In genomic region chr1:22207605-22208264, GRCh38 we compare ENCODE assay signal across 16 cellular contexts.
DNase-seq lines count a peak whose midpoint lies in the region; ATAC-seq and TF ChIP-seq lines count a peak whose summit lies in the region.
"Had no signal": no experiment of that assay in that cellular context is flagged by ENCODE, and none has a peak within 500 bp of the region (broad histone marks: within the 10 kb centered on the region; RNA-seq: fewer than 3 reads in every experiment).

No MANE protein-coding gene starts in this region.

- no peak for ATAC-seq in GM19324 (IDR thresholded peaks at IDR 0.05; ENCODE audit: low FRiP score, unreplicated experiment)
- ATAC-seq: body of pancreas; naive thymus-derived CD4-positive, alpha-beta T cell had no signal

- no peak overlapping the region for H4K91ac ChIP-seq in neuronal stem cell (ENCODE audit: low read depth, low read length, poor library complexity)

- intact Hi-C loops in left ventricle myocardium inferior (cut with micrococcal nuclease) = no loop called here

- no peak overlapping the region for H3K4ac ChIP-seq in neuronal stem cell (ENCODE audit: low read length)

- DNase-seq in D341Med (ENCODE audit: low spot score) (peak; percentile 65), NCI-H1694 treated with DMSO at 0.1 percent for 48 hours (lab: John Stamatoyannopoulos, UW) (peak; percentile 69), adipocyte (ENCODE audit: low read depth) (peak; percentile 28), neuronal stem cell (ENCODE audit: low spot score) (no peak), left ventricle myocardium inferior (no peak), NCI-H526 treated with DMSO at 0.1 percent for 48 hours (lab: John Stamatoyannopoulos, UW) (no peak)
- no peak for DNase-seq in activated naive CD4-positive, alpha-beta T cell (lab: John Stamatoyannopoulos, UW)
- DNase-seq: activated CD4-positive, CD25-positive, alpha-beta regulatory T cell; naive thymus-derived CD4-positive, alpha-beta T cell; stimulated activated CD4-positive, alpha-beta T cell treated with anti-CD3 and anti-CD28 coated beads, Interleukin-2, amount 100 ng/mL, for 48 hours; stimulated activated CD8-positive, alpha-beta memory T cell treated with anti-CD3 and anti-CD28 coated beads, Interleukin-4, amount 100 ng/mL, for 48 hours had no signal

- no peak overlapping the region for H3K4me3 ChIP-seq in adipocyte (ENCODE audit: low read length)
- no peak overlapping the region for H3K4me3 ChIP-seq in neuronal stem cell (ENCODE audit: low read length in 2 of 2)
- no peak overlapping the region for H3K4me3 ChIP-seq in left ventricle myocardium inferior
- H3K4me3 ChIP-seq: body of pancreas, hepatocyte, right atrium auricular region, thoracic aorta had no signal

- no peak overlapping the region for H2BK120ac ChIP-seq in neuronal stem cell (ENCODE audit: low read depth, low read length)

- H2AFZ ChIP-seq in neuronal stem cell (ENCODE audit: low read length) = no peak overlapping the region
- H2AFZ ChIP-seq: hepatocyte had no signal

- H2BK15ac ChIP-seq in neuronal stem cell (ENCODE audit: low read length) = no peak overlapping the region

- peaks cover 91% of the 10 kb centered on the region for H3K27me3 ChIP-seq in adipocyte (replicated peaks; ENCODE audit: control insufficient read depth, insufficient read depth, low read length)
- H3K27me3 ChIP-seq in neuronal stem cell (ENCODE audit: control insufficient read depth in 3 of 3, insufficient read depth in 3 of 3, low read depth in 1 of 3, low read length in 3 of 3) = peaks cover 27 to 91% (median 86%) of the 10 kb centered on the region in 3 experiments
- peaks cover 82% of the 10 kb centered on the region for H3K27me3 ChIP-seq in left ventricle myocardium inferior (ENCODE audit: low read depth)

- no peaks in the 10 kb centered on the region for H3K4me1 ChIP-seq in adipocyte (ENCODE audit: control insufficient read depth, insufficient read depth, low read length)
- peaks cover 14 to 25% of the 10 kb centered on the region in 2 donors for H3K4me1 ChIP-seq in neuronal stem cell (ENCODE audit: control insufficient read depth in 2 of 2, insufficient read depth in 1 of 2, low read depth in 1 of 2, low read length in 2 of 2)
- H3K4me1 ChIP-seq in left ventricle myocardium inferior = no peaks in the 10 kb centered on the region
- H3K4me1 ChIP-seq: right atrium auricular region had no signal

- no peaks in the 10 kb centered on the region for H3K9me3 ChIP-seq in adipocyte (ENCODE audit: control insufficient read depth, low read length)
- H3K9me3 ChIP-seq in neuronal stem cell (replicated peaks in 1 of 2; ENCODE audit: control insufficient read depth in 2 of 2, insufficient read depth in 1 of 2, low read depth in 1 of 2, low read length in 2 of 2) = no peaks in the 10 kb centered on the region
- no peaks in the 10 kb centered on the region for H3K9me3 ChIP-seq in left ventricle myocardium inferior (replicated peaks)
- H3K9me3 ChIP-seq: body of pancreas, right atrium auricular region, thoracic aorta had no signal

- H3K4me2 ChIP-seq in neuronal stem cell (ENCODE audit: insufficient read depth, low read length, poor library complexity, severe bottlenecking) = no peak overlapping the region
- H3K4me2 ChIP-seq: hepatocyte had no signal

- no peak for TF ChIP-seq CTCF in left ventricle myocardium inferior (IDR thresholded peaks at IDR 0.05; ENCODE audit: borderline replicate concordance)

- H2AK5ac ChIP-seq in neuronal stem cell (ENCODE audit: low read depth, low read length) = no peak overlapping the region

- no peak overlapping the region for H2BK12ac ChIP-seq in neuronal stem cell (ENCODE audit: low read length)

- H3K14ac ChIP-seq in neuronal stem cell (ENCODE audit: low read length) = no peak overlapping the region

- H3K36me3 ChIP-seq in adipocyte (ENCODE audit: control insufficient read depth, insufficient read depth, low read length, severe bottlenecking) (no peaks in the 10 kb centered on the region), neuronal stem cell (replicated peaks in 1 of 2; ENCODE audit: control insufficient read depth in 2 of 2, insufficient read depth in 2 of 2, low read length in 2 of 2) (no peaks in the 10 kb centered on the region), left ventricle myocardium inferior (no peaks in the 10 kb centered on the region)
- H3K36me3 ChIP-seq: right atrium auricular region, thoracic aorta had no signal

- no CpG with 5 or more reads among the region's 21 CpGs for WGBS in neuronal stem cell (ENCODE audit: extremely low coverage in 2 of 2, insufficient read length in 2 of 2, insufficient replicate concordance in 1 of 2), 2 donors

- H3K18ac ChIP-seq in neuronal stem cell (ENCODE audit: low read length) = peak overlapping the region; percentile 68

- H3K27ac ChIP-seq in neuronal stem cell (replicated peaks; ENCODE audit: low read length) (no peak overlapping the region), left ventricle myocardium inferior (replicated peaks) (no peak overlapping the region)
- H3K27ac ChIP-seq: body of pancreas, hepatocyte, right atrium auricular region, thoracic aorta had no signal

- H2BK5ac ChIP-seq in neuronal stem cell (ENCODE audit: low read length) = no peak overlapping the region

- no peak overlapping the region for H4K8ac ChIP-seq in neuronal stem cell (ENCODE audit: low read depth, low read length)

- no peak overlapping the region for H3K23ac ChIP-seq in neuronal stem cell (ENCODE audit: low read depth, low read length, poor library complexity)

- no peaks in the 10 kb centered on the region for H3K79me1 ChIP-seq in neuronal stem cell (ENCODE audit: low read depth, low read length)

- H3K9ac ChIP-seq in adipocyte (ENCODE audit: low read length) (no peak overlapping the region), neuronal stem cell (ENCODE audit: low read depth, low read length, poor library complexity) (no peak overlapping the region)

Comparison
In these comparisons a context has a peak if more than half of its experiments do, and no peak if none do; other contexts are left out.
1. DNase-seq: peak in D341Med (single experiment), NCI-H1694 treated with DMSO at 0.1 percent for 48 hours (single experiment) and adipocyte (single experiment); none in neuronal stem cell (single experiment), activated naive CD4-positive, alpha-beta T cell (0 of 4), left ventricle myocardium inferior (single experiment) and NCI-H526 treated with DMSO at 0.1 percent for 48 hours (single experiment).